ENCODE assay signal across 9 cellular contexts in the genomic region with DNA sequence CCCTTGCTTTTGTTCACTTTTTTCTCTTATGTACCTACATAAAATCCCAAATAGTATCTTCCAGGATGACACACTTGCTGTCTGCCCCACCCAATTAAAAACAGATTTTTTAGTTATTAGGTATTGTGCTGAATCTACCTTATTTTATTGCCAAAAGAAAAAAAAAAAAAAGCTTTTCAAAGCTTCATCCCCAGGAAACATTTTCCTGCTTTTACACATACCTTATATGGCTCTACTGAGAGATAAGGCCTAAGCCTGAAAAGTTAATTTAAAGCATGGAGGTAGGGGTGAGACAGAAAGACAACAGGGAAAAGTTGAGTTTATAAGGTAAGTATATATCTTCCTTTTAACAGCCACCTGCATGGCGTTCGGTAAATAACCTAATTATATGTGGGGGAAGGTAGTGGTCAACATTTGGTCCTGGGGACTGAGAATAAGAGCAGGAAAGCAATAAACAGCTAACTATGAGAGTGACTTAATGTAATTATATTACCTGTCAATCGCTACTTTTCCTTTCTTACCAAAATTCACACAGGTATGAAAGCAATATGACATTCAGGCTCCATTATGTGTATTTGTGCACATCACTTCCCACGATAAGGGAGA. TPM values are rescaled to one million over a fixed set of nuclear protein-coding genes. Genes with fewer than 3 reads are reported as not detected.
DNase-seq lines count a peak whose midpoint lies in the region; ATAC-seq and TF ChIP-seq lines count a peak whose summit lies in the region.
"Had no signal": no experiment of that assay in that cellular context is flagged by ENCODE, and none has a peak within 500 bp of the region (broad histone marks: within the 10 kb centered on the region; RNA-seq: fewer than 3 reads in every experiment).

No MANE protein-coding gene starts in this region.

- intact Hi-C loops in mammary epithelial cell (cut with micrococcal nuclease): no loop called here

- H3K27ac Mint-ChIP-seq in CD4-positive, CD25-positive, alpha-beta regulatory T cell: peak overlapping the region; percentile 3 to 82 (median 42)
- peak overlapping the region; percentile 28 to 96 (median 81) for H3K27ac Mint-ChIP-seq in naive thymus-derived CD8-positive, alpha-beta T cell

- POLR2A ChIA-PET in naive thymus-derived CD8-positive, alpha-beta T cell (lab: Charles Lee): interaction anchor here (0.5 to 8.0 kb wide), 7 partner anchors 42 to 224 kb away, joined by 3 to 353 read pairs (median 4); partner anchors contain the start of genes BOLA1, SF3B4 and VPS45

- no peaks in the 10 kb centered on the region for H3K27me3 ChIP-seq in CD4-positive, CD25-positive, alpha-beta regulatory T cell (ENCODE audit: control insufficient read depth, insufficient read depth, low read length)
- H3K27me3 ChIP-seq in mammary epithelial cell (ENCODE audit: insufficient read depth, low read length): no peaks in the 10 kb centered on the region

- H3K36me3 Mint-ChIP-seq in CD4-positive, CD25-positive, alpha-beta regulatory T cell: peaks cover 11% of the 10 kb centered on the region
- peaks cover 3 to 25% (median 12%) of the 10 kb centered on the region in 3 donors for H3K36me3 Mint-ChIP-seq in naive thymus-derived CD8-positive, alpha-beta T cell

- peak overlapping the region; percentile 100 for H3K4me3 ChIP-seq in CD4-positive, CD25-positive, alpha-beta regulatory T cell (ENCODE audit: low read depth, low read length)
- peak overlapping the region in 1 of 3 experiments; percentile 25 for H3K4me3 ChIP-seq in mammary epithelial cell (replicated peaks in 1 of 3; ENCODE audit: insufficient read depth in 1 of 3, low read depth in 2 of 3, low read length in 3 of 3)

- CTCF ChIA-PET in mammary epithelial cell (lab: Charles Lee; ENCODE audit: low non-redundant PET): no interaction called here

- TF ChIP-seq CTCF in mammary epithelial cell (conservative IDR thresholded peaks at IDR 0.05 in 1 of 2, IDR thresholded peaks at IDR 0.05 in 1 of 2; ENCODE audit: extremely low read depth in 1 of 2, insufficient read depth in 1 of 2, low read depth in 1 of 2, low read length in 2 of 2): no peak

- H3K27ac ChIP-seq in CD4-positive, CD25-positive, alpha-beta regulatory T cell (ENCODE audit: insufficient read depth, low read length, poor library complexity, severe bottlenecking): peak overlapping the region; percentile 69
- H3K27ac ChIP-seq in KOPT-K1 (ENCODE audit: low read depth, low read length, poor library complexity, severe bottlenecking) (peak overlapping the region; percentile 92), mammary epithelial cell (ENCODE audit: insufficient read depth, low read depth, low read length) (peak overlapping the region; percentile 89)

- H3K79me2 ChIP-seq in mammary epithelial cell (ENCODE audit: insufficient read depth, low read length): peaks cover 61% of the 10 kb centered on the region

- H4K20me1 ChIP-seq in mammary epithelial cell (ENCODE audit: insufficient read depth, low read length): no peaks in the 10 kb centered on the region

- ATAC-seq in CD4-positive, CD25-positive, alpha-beta regulatory T cell (ENCODE audit: low read depth in 2 of 2): no peak
- no peak for ATAC-seq in naive thymus-derived CD8-positive, alpha-beta T cell
- ATAC-seq in esophagus mucosa: no peak
- no peak for ATAC-seq in HG03108 (IDR thresholded peaks at IDR 0.05; ENCODE audit: unreplicated experiment)

- DNase-seq in CD4-positive, CD25-positive, alpha-beta regulatory T cell: peak in 1 of 3 donors; percentile 5
- DNase-seq in mammary epithelial cell: no peak
- peak in 1 of 10 donors; percentile 0 for DNase-seq in naive thymus-derived CD8-positive, alpha-beta T cell
- no peak for DNase-seq in NCI-H82 (lab: John Stamatoyannopoulos, UW)
- no peak for DNase-seq in DMS79 (lab: John Stamatoyannopoulos, UW)
- DNase-seq: amygdala had no signal

- peak overlapping the region; percentile 17 for H3K9ac ChIP-seq in mammary epithelial cell (ENCODE audit: insufficient read depth, low read length)

- H3K9me3 ChIP-seq in CD4-positive, CD25-positive, alpha-beta regulatory T cell (ENCODE audit: control insufficient read depth in 2 of 2, low read length in 2 of 2): no peaks in the 10 kb centered on the region
- H3K9me3 ChIP-seq in KOPT-K1 (ENCODE audit: insufficient read depth, low read length, poor library complexity, severe bottlenecking): no peaks in the 10 kb centered on the region
- no peaks in the 10 kb centered on the region for H3K9me3 ChIP-seq in mammary epithelial cell (replicated peaks; ENCODE audit: insufficient read depth, low read length)

- H3K4me2 ChIP-seq in mammary epithelial cell (ENCODE audit: insufficient read depth, low read depth, low read length): peak overlapping the region; percentile 81

- in situ Hi-C loops in mammary epithelial cell (cut with MboI; ENCODE audit: low sequenced_read_pairs in 2 of 2): loop anchor here in 1 of 2 donors (25.0 kb wide), 1 partner anchor 93 kb away; the partner anchor contains the start of genes MTMR11 and SF3B4

- H3K4me1 Mint-ChIP-seq in CD4-positive, CD25-positive, alpha-beta regulatory T cell: peaks cover 41 to 53% (median 50%) of the 10 kb centered on the region in 4 donors
- H3K4me1 Mint-ChIP-seq in naive thymus-derived CD8-positive, alpha-beta T cell: peaks cover 36 to 64% (median 52%) of the 10 kb centered on the region in 4 donors

- H3K4me1 ChIP-seq in CD4-positive, CD25-positive, alpha-beta regulatory T cell (ENCODE audit: control insufficient read depth, insufficient read depth, low read length, poor library complexity, severe bottlenecking): peaks cover 61% of the 10 kb centered on the region
- peaks cover 43% of the 10 kb centered on the region for H3K4me1 ChIP-seq in mammary epithelial cell (ENCODE audit: insufficient read depth, low read length)

- peaks cover 5% of the 10 kb centered on the region for H3K36me3 ChIP-seq in CD4-positive, CD25-positive, alpha-beta regulatory T cell (ENCODE audit: control insufficient read depth, insufficient read depth, low read length)
- H3K36me3 ChIP-seq in KOPT-K1 (ENCODE audit: insufficient read depth, low read length): peaks cover 9% of the 10 kb centered on the region; the same call in 1 of the 2 replicates
- H3K36me3 ChIP-seq in mammary epithelial cell (ENCODE audit: insufficient read depth, low read length): no peaks in the 10 kb centered on the region

- no TSS peak for BruUV-seq in mammary epithelial cell (replicated peaks; lab: Mats Ljungman, UMichigan)

- WGBS in mammary epithelial cell (ENCODE audit: low coverage, missing lambda C conversion rate): 46% methylated on average over 4 of the region's 4 CpGs

- H3K9me3 Mint-ChIP-seq in CD4-positive, CD25-positive, alpha-beta regulatory T cell: peaks cover 0 to 2% (median 0%) of the 10 kb centered on the region in 7 donors
- H3K9me3 Mint-ChIP-seq in naive thymus-derived CD8-positive, alpha-beta T cell: no peaks in the 10 kb centered on the region

- peak overlapping the region; percentile 72 to 97 (median 92) for H3K4me3 Mint-ChIP-seq in CD4-positive, CD25-positive, alpha-beta regulatory T cell
- H3K4me3 Mint-ChIP-seq in naive thymus-derived CD8-positive, alpha-beta T cell: peak overlapping the region; percentile 56 to 95 (median 86)

- dilution Hi-C loops in mammary epithelial cell (cut with HindIII; ENCODE audit: low sequenced_read_pairs): no loop called here

- H3K27me3 Mint-ChIP-seq in CD4-positive, CD25-positive, alpha-beta regulatory T cell: no peaks in the 10 kb centered on the region
- no peaks in the 10 kb centered on the region for H3K27me3 Mint-ChIP-seq in naive thymus-derived CD8-positive, alpha-beta T cell

- H2AFZ ChIP-seq in mammary epithelial cell (ENCODE audit: low read depth, low read length): no peak overlapping the region

RNA-seq across cellular contexts. Expression of gene BOLA1, which starts 54.6 kb away (rescaled TPM):
- 6.2 TPM for total RNA-seq in CD4-positive, CD25-positive, alpha-beta regulatory T cell
- 10 to 100 TPM; 37.9 to 47.8 (median 39.5) TPM for polyA plus RNA-seq in CD4-positive, CD25-positive, alpha-beta regulatory T cell
- total RNA-seq in mammary epithelial cell (10 to 100 TPM in 1 of 2 donors, 1 to 10 TPM in 1; 7.7 to 15.8 TPM), esophagus mucosa (12.0 TPM)
- 13.8 TPM for polyA plus RNA-seq in mammary epithelial cell
- not detected for polyA minus RNA-seq in mammary epithelial cell
- total RNA-seq in naive thymus-derived CD8-positive, alpha-beta T cell: 10 to 100 TPM; 21.1 to 21.6 TPM
- 10 to 100 TPM; 19.7 to 34.1 (median 24.3) TPM for polyA plus RNA-seq in naive thymus-derived CD8-positive, alpha-beta T cell
